ENCODE assay signal across 10 cellular contexts in genomic region chr11:96241351-96241841, GRCh38.
A peak's percentile ranks its signal among the peaks of the same experiment; 100 is the strongest.
DNase-seq lines count a peak whose midpoint lies in the region; ATAC-seq and TF ChIP-seq lines count a peak whose summit lies in the region.
"Had no signal": no experiment of that assay in that cellular context is flagged by ENCODE, and none has a peak within 500 bp of the region (broad histone marks: within the 10 kb centered on the region; RNA-seq: fewer than 3 reads in every experiment).

No MANE protein-coding gene starts in this region.

- TF ChIP-seq POLR2A in gastrocnemius medialis (IDR thresholded peaks at IDR 0.05): no peak

- intact Hi-C loops in gastrocnemius medialis (cut with DNase I; ENCODE audit: low total_unique reads): no loop called here

- peak overlapping the region in 3 of 4 donors; percentile 23 to 73 (median 50) for H3K27ac ChIP-seq in gastrocnemius medialis

- no peaks in the 10 kb centered on the region for H3K27me3 ChIP-seq in gastrocnemius medialis

- no peak for TF ChIP-seq EP300 in Ishikawa (IDR thresholded peaks at IDR 0.05; ENCODE audit: borderline replicate concordance)

- peaks cover 5 to 11% of the 10 kb centered on the region in 2 donors for H3K4me1 ChIP-seq in gastrocnemius medialis

- TF ChIP-seq RAD21 in Ishikawa (IDR thresholded peaks at IDR 0.05; ENCODE audit: low read depth): 0 out of 2 replicates have a peak, but pooled peaks have one; percentile 9

- in situ Hi-C loops in gastrocnemius medialis (cut with MboI; ENCODE audit: low sequenced_read_pairs in 4 of 4): no loop called here

- peak in 2 of 3 experiments; percentile 2 to 19 for DNase-seq in NCI-H1417 (lab: John Stamatoyannopoulos, UW)
- DNase-seq in NCI-H1417 treated with DMSO at 0.1 percent for 48 hours (lab: John Stamatoyannopoulos, UW): no peak
- no peak for DNase-seq in choroid plexus epithelial cell (ENCODE audit: low read depth)
- no peak for DNase-seq in gastrocnemius medialis
- no peak for DNase-seq in cortex of kidney (lab: John Stamatoyannopoulos, UW)
- no peak for DNase-seq in C1 segment of cervical spinal cord (lab: John Stamatoyannopoulos, UW)
- DNase-seq: left cardiac atrium; stimulated activated CD4-positive, alpha-beta T cell treated with anti-CD3 and anti-CD28 coated beads, Interleukin-2, amount 100 ng/mL, for 24 hours had no signal

- TF ChIP-seq CTCF in choroid plexus epithelial cell (conservative IDR thresholded peaks at IDR 0.05; ENCODE audit: low read depth, low read length) (peak; percentile 41), gastrocnemius medialis (IDR thresholded peaks at IDR 0.05 in 4 of 5, conservative IDR thresholded peaks at IDR 0.05 in 1 of 5) (no peak)

- ATAC-seq in gastrocnemius medialis (no peak), HG03039 (IDR thresholded peaks at IDR 0.05; ENCODE audit: unreplicated experiment) (no peak)
- ATAC-seq: left cardiac atrium had no signal

- H3K9me3 ChIP-seq in gastrocnemius medialis: no peaks in the 10 kb centered on the region

- no peaks in the 10 kb centered on the region for H3K36me3 ChIP-seq in gastrocnemius medialis

- H3K4me3 ChIP-seq in choroid plexus epithelial cell (ENCODE audit: low read depth, low read length) (no peak overlapping the region), gastrocnemius medialis (no peak overlapping the region)

TF ChIP-seq in Ishikawa, 13 proteins besides CTCF, POLR2A, EP300 and RAD21:
- TF ChIP-seq YY1 (IDR thresholded peaks at IDR 0.05; ENCODE audit: low read depth) (no peak), USF1 (IDR thresholded peaks at IDR 0.05) (no peak), FOXM1 (IDR thresholded peaks at IDR 0.05; ENCODE audit: borderline replicate concordance, low read depth) (no peak), TEAD4 (IDR thresholded peaks at IDR 0.05) (no peak), TAF1 (IDR thresholded peaks at IDR 0.05; ENCODE audit: low read depth) (no peak), CREB1 (IDR thresholded peaks at IDR 0.05; ENCODE audit: low read depth) (no peak), ZBTB7A (IDR thresholded peaks at IDR 0.05; ENCODE audit: low read depth) (no peak), REST (IDR thresholded peaks at IDR 0.05; ENCODE audit: low read depth) (no peak), MAX (IDR thresholded peaks at IDR 0.05) (no peak)

Comparison
In these comparisons a context has a peak if more than half of its experiments do, and no peak if none do; other contexts are left out.
1. DNase-seq: peak in NCI-H1417 (2 of 3); none in NCI-H1417 treated with DMSO at 0.1 percent for 48 hours (single experiment), choroid plexus epithelial cell (single experiment), gastrocnemius medialis (0 of 2), cortex of kidney (single experiment) and C1 segment of cervical spinal cord (0 of 14).